Comparison of ENCODE assay signal across 18 cellular contexts in genomic region chr10:80122110-80122710, GRCh38.
"Had no signal": no experiment of that assay in that cellular context is flagged by ENCODE, and none has a peak within 500 bp of the region (broad histone marks: within the 10 kb centered on the region; RNA-seq: fewer than 3 reads in every experiment).

No MANE protein-coding gene starts in this region.

- H3K36me3 ChIP-seq: gastrocnemius medialis, upper lobe of right lung had no signal

- H3K4me3 ChIP-seq: coronary artery, gastrocnemius medialis, mucosa of descending colon, upper lobe of right lung had no signal

- H3K27ac ChIP-seq: gastrocnemius medialis, upper lobe of right lung had no signal

- H3K4me1 ChIP-seq: gastrocnemius medialis had no signal

- FAIRE-seq: endometrium, TTC549 had no signal

- H3K9me3 ChIP-seq: gastrocnemius medialis, mucosa of descending colon, upper lobe of right lung had no signal

- H3K27me3 ChIP-seq: gastrocnemius medialis, upper lobe of right lung had no signal

- DNase-seq: activated gamma-delta T cell treated with Interleukin-2 at 50 U/mL for 16 hours; activated T-cell treated with anti-CD3 and anti-CD28 coated beads, Interleukin-2, amount 50 U/mL, for 1 hour; aorta; erythroblast; gastrocnemius medialis; hippocampal formation; kidney glomerular epithelial cell; left ventricle myocardium superior; mucosa of descending colon; occipital lobe; stimulated activated CD4-positive, alpha-beta T cell treated with anti-CD3 and anti-CD28 coated beads, Interleukin-4, amount 100 ng/mL, for 24 hours; stimulated activated naive CD4-positive, alpha-beta T cell treated with Interleukin-2 at 50 U/mL for 16 hours; T-helper 1 cell; upper lobe of right lung had no signal

- ATAC-seq: gastrocnemius medialis, left ventricle myocardium superior, mucosa of descending colon, WTC11 had no signal
